In genomic region chr17:51120357-51120738, GRCh38 we compare ENCODE assay signal across 8 cellular contexts. TPM values are rescaled to one million over a fixed set of nuclear protein-coding genes. Genes with fewer than 3 reads are reported as not detected.
DNase-seq lines count a peak whose midpoint lies in the region; ATAC-seq and TF ChIP-seq lines count a peak whose summit lies in the region.

No MANE protein-coding gene starts in this region.

- peaks cover 16% of the 10 kb centered on the region for H3K36me3 Mint-ChIP-seq in central memory CD8-positive, alpha-beta T cell (ENCODE audit: insufficient read depth)

- no peaks in the 10 kb centered on the region for H3K9me2 ChIP-seq in SU-DHL-6 (replicated peaks; ENCODE audit: insufficient read depth, low read length)

- peak overlapping the region; percentile 91 for H3K4me3 Mint-ChIP-seq in central memory CD8-positive, alpha-beta T cell

- H3K27me3 ChIP-seq in SU-DHL-6 (ENCODE audit: low read length) = no peaks in the 10 kb centered on the region
- no peaks in the 10 kb centered on the region for H3K27me3 ChIP-seq in left lung

- peak overlapping the region; percentile 88 for H3K4me2 ChIP-seq in SU-DHL-6 (ENCODE audit: low read depth, low read length, poor library complexity, severe bottlenecking)

- H3K9me3 ChIP-seq in SU-DHL-6 (ENCODE audit: insufficient read depth, low read length) (no peaks in the 10 kb centered on the region), left lung (no peaks in the 10 kb centered on the region)

- DNase-seq in D341Med (ENCODE audit: low spot score) (peak; percentile 83), left lung (no peak)
- no peak for DNase-seq in central memory CD8-positive, alpha-beta T cell (ENCODE audit: low spot score in 2 of 2)
- peak; percentile 41 to 45 for DNase-seq in stimulated activated CD4-positive, alpha-beta T cell treated with anti-CD3 and anti-CD28 coated beads, Interleukin-4, amount 100 ng/mL, for 4 hours
- no peak for DNase-seq in activated effector memory CD4-positive, alpha-beta T cell treated with Interleukin-2 at 50 U/mL for 16 hours

- H3K27ac Mint-ChIP-seq in central memory CD8-positive, alpha-beta T cell (ENCODE audit: low read depth) = peak overlapping the region; percentile 94

- H3K27me3 Mint-ChIP-seq in central memory CD8-positive, alpha-beta T cell = no peaks in the 10 kb centered on the region

- intact Hi-C loops in left lung (cut with DNase I) = no loop called here

- H3F3A ChIP-seq in SU-DHL-6 (ENCODE audit: insufficient read depth) = peaks cover 7% of the 10 kb centered on the region; the same call in 1 of the 2 replicates

- no peaks in the 10 kb centered on the region for H3K9me3 Mint-ChIP-seq in central memory CD8-positive, alpha-beta T cell

- H2AFZ ChIP-seq in SU-DHL-6 (ENCODE audit: low read depth, low read length, severe bottlenecking) = peak overlapping the region; percentile 73

- H4K20me1 ChIP-seq in SU-DHL-6 (ENCODE audit: low read depth, low read length) = no peaks in the 10 kb centered on the region; the same call in 1 of the 2 replicates

- H3K4me3 ChIP-seq in SU-DHL-6 (ENCODE audit: insufficient read depth, low read length, poor library complexity, severe bottlenecking) = peak overlapping the region; percentile 87
- H3K4me3 ChIP-seq in left lung = peak overlapping the region; percentile 59 to 93

- peaks cover 15 to 60% of the 10 kb centered on the region in 2 donors for H3K4me1 ChIP-seq in left lung

- peaks cover 52% of the 10 kb centered on the region for H3K4me1 Mint-ChIP-seq in central memory CD8-positive, alpha-beta T cell

- H3K36me3 ChIP-seq in SU-DHL-6 (ENCODE audit: low read length) (no peaks in the 10 kb centered on the region), left lung (no peaks in the 10 kb centered on the region)

- H3K79me2 ChIP-seq in SU-DHL-6 (ENCODE audit: insufficient read depth, low read length) = peaks cover 44% of the 10 kb centered on the region

- ATAC-seq in GM19397 (IDR thresholded peaks at IDR 0.05; ENCODE audit: unreplicated experiment) (peak; percentile 28), HG03469 (IDR thresholded peaks at IDR 0.05; ENCODE audit: unreplicated experiment) (peak; percentile 18), left lung (peak; percentile 5)
- peak; percentile 55 for ATAC-seq in central memory CD8-positive, alpha-beta T cell (replicated peaks; ENCODE audit: extremely low read depth, poor library complexity, severe bottlenecking)

- peak overlapping the region; percentile 95 for H3K9ac ChIP-seq in SU-DHL-6 (ENCODE audit: low read length)

- H3K27ac ChIP-seq in SU-DHL-6 (ENCODE audit: low read depth, low read length) (peak overlapping the region; percentile 74), left lung (peak overlapping the region; percentile 93 to 99)

- TF ChIP-seq CTCF in SU-DHL-6 (IDR thresholded peaks at IDR 0.05; ENCODE audit: insufficient read depth, low read length, poor library complexity, severe bottlenecking) (no peak), left lung (IDR thresholded peaks at IDR 0.05) (no peak)

RNA-seq across cellular contexts. Expression of gene SPAG9, which starts 0.3 kb away (rescaled TPM):
- 100 to 1,000 TPM; 105 to 116 TPM for total RNA-seq in left lung

RNA-seq across cellular contexts. Expression of gene NME1, which starts 33.0 kb away (rescaled TPM):
- 100 to 1,000 TPM in 1 of 2 donors, 10 to 100 TPM in 1; 66.8 to 131 TPM for total RNA-seq in left lung

RNA-seq across cellular contexts. Expression of gene NME2, which starts 45.9 kb away (rescaled TPM):
- total RNA-seq in left lung = 100 to 1,000 TPM; 451 to 546 TPM

Comparison
In these comparisons a context has a peak if more than half of its experiments do, and no peak if none do; other contexts are left out.
1. DNase-seq: peak in D341Med (single experiment) and stimulated activated CD4-positive, alpha-beta T cell treated with anti-CD3 and anti-CD28 coated beads, Interleukin-4, amount 100 ng/mL, for 4 hours (2 of 2); none in central memory CD8-positive, alpha-beta T cell (0 of 2), left lung (0 of 2) and activated effector memory CD4-positive, alpha-beta T cell treated with Interleukin-2 at 50 U/mL for 16 hours (single experiment).
2. ATAC-seq: peak in every context shown above with its lines; median percentile 55 in central memory CD8-positive, alpha-beta T cell; 28 in GM19397; 18 in HG03469; 5 in left lung.